ENCODE assay signal across 13 cellular contexts in genomic region chr9:89993678-89994630, GRCh38.
DNase-seq lines count a peak whose midpoint lies in the region; ATAC-seq, FAIRE-seq and TF ChIP-seq lines count a peak whose summit lies in the region.
"Had no signal": no experiment of that assay in that cellular context is flagged by ENCODE, and none has a peak within 500 bp of the region (broad histone marks: within the 10 kb centered on the region; RNA-seq: fewer than 3 reads in every experiment).

No MANE protein-coding gene starts in this region.

- no peak overlapping the region for H3K4me3 ChIP-seq in vagina
- H3K4me3 ChIP-seq: stomach had no signal

- no peak for ATAC-seq in activated CD8-positive, alpha-beta T cell treated with anti-CD3 and anti-CD28 coated beads, Interleukin-2, amount 10 ng/mL, durations not matched to agents 7 days and 5 days
- ATAC-seq: activated CD4-positive, CD25-positive, alpha-beta regulatory T cell treated with anti-CD3 and anti-CD28 coated beads, Interleukin-2, amount 50 U/mL, for 24 hours had no signal

- peak; percentile 9 for FAIRE-seq in GM12892 (lab: Jason Lieb, UNC)
- FAIRE-seq: endothelial cell of umbilical vein, RCC 7860 had no signal

- no peak for TF ChIP-seq POLR2A in GM12892 (IDR thresholded peaks at IDR 0.05; ENCODE audit: low read depth, low read length)
- TF ChIP-seq POLR2A in vagina (IDR thresholded peaks at IDR 0.05): no peak

- CTCF ChIA-PET in activated CD8-positive, alpha-beta T cell treated with anti-CD3 and anti-CD28 coated beads, Interleukin-2, amount 10 ng/mL, durations not matched to agents 7 days and 5 days (lab: Charles Lee): no interaction called here

- DNase-seq in GM12892 (ENCODE audit: insufficient read length) (no peak), SIG-M5 (lab: John Stamatoyannopoulos, UW) (peak; percentile 33), hepatic stellate cell (ENCODE audit: low spot score) (peak; percentile 19), putamen (ENCODE audit: low spot score) (peak; percentile 26), NCI-H226 (no peak), foreskin melanocyte (no peak), vagina (ENCODE audit: extremely low spot score in 2 of 2) (no peak)
- DNase-seq in activated CD8-positive, alpha-beta T cell treated with anti-CD3 and anti-CD28 coated beads, Interleukin-2, amount 10 ng/mL, durations not matched to agents 7 days and 5 days: no peak
- DNase-seq: activated naive CD4-positive, alpha-beta T cell; stomach had no signal

- intact Hi-C loops in vagina (cut with DNase I): loop anchor here (10.0 kb wide), 1 partner anchor 119 kb away; no protein-coding TSS in a partner anchor

- TF ChIP-seq CTCF in vagina (IDR thresholded peaks at IDR 0.05): no peak

- peaks cover 18% of the 10 kb centered on the region for H3K4me1 ChIP-seq in vagina

- H3K36me3 ChIP-seq in vagina: no peaks in the 10 kb centered on the region
- H3K36me3 ChIP-seq: stomach had no signal

- no peaks in the 10 kb centered on the region for H3K9me3 ChIP-seq in vagina
- H3K9me3 ChIP-seq: stomach had no signal

- H3K27ac ChIP-seq in vagina: no peak overlapping the region

- no peak overlapping the region for H3K4me3 Mint-ChIP-seq in activated CD8-positive, alpha-beta T cell treated with anti-CD3 and anti-CD28 coated beads, Interleukin-2, amount 10 ng/mL, durations not matched to agents 7 days and 5 days

- peaks cover 2% of the 10 kb centered on the region for H3K27me3 Mint-ChIP-seq in activated CD8-positive, alpha-beta T cell treated with anti-CD3 and anti-CD28 coated beads, Interleukin-2, amount 10 ng/mL, durations not matched to agents 7 days and 5 days (ENCODE audit: low read depth)

- H3K27me3 ChIP-seq in vagina: no peaks in the 10 kb centered on the region
- H3K27me3 ChIP-seq: stomach had no signal

- H3K4me1 Mint-ChIP-seq in activated CD8-positive, alpha-beta T cell treated with anti-CD3 and anti-CD28 coated beads, Interleukin-2, amount 10 ng/mL, durations not matched to agents 7 days and 5 days (ENCODE audit: low read depth): peaks cover 13% of the 10 kb centered on the region

- H3K9me3 Mint-ChIP-seq in activated CD8-positive, alpha-beta T cell treated with anti-CD3 and anti-CD28 coated beads, Interleukin-2, amount 10 ng/mL, durations not matched to agents 7 days and 5 days (ENCODE audit: insufficient read depth): no peaks in the 10 kb centered on the region

- POLR2A ChIA-PET in activated CD8-positive, alpha-beta T cell treated with anti-CD3 and anti-CD28 coated beads, Interleukin-2, amount 10 ng/mL, durations not matched to agents 7 days and 5 days (lab: Charles Lee): no interaction called here

- no peaks in the 10 kb centered on the region for H3K36me3 Mint-ChIP-seq in activated CD8-positive, alpha-beta T cell treated with anti-CD3 and anti-CD28 coated beads, Interleukin-2, amount 10 ng/mL, durations not matched to agents 7 days and 5 days (ENCODE audit: low read depth)

- no peak overlapping the region for H3K27ac Mint-ChIP-seq in activated CD8-positive, alpha-beta T cell treated with anti-CD3 and anti-CD28 coated beads, Interleukin-2, amount 10 ng/mL, durations not matched to agents 7 days and 5 days

Comparison
In these comparisons a context has a peak if more than half of its experiments do, and no peak if none do; other contexts are left out.
1. DNase-seq: peak in SIG-M5 (single experiment), hepatic stellate cell (single experiment) and putamen (single experiment); none in GM12892 (single experiment), NCI-H226 (single experiment), foreskin melanocyte (single experiment), activated CD8-positive, alpha-beta T cell treated with anti-CD3 and anti-CD28 coated beads, Interleukin-2, amount 10 ng/mL, durations not matched to agents 7 days and 5 days (single experiment) and vagina (0 of 2).